ENCODE assay signal across 22 cellular contexts in genomic region chr13:31248361-31248760, GRCh38.
"Had no signal": no experiment of that assay in that cellular context is flagged by ENCODE, and none has a peak within 500 bp of the region (broad histone marks: within the 10 kb centered on the region; RNA-seq: fewer than 3 reads in every experiment).

No MANE protein-coding gene starts in this region.

- ATAC-seq: heart left ventricle; naive thymus-derived CD8-positive, alpha-beta T cell; right lobe of liver had no signal

- H3K27ac ChIP-seq: heart left ventricle, left ventricle myocardium inferior, ovary, right atrium auricular region, right lobe of liver, suprapubic skin, thoracic aorta, tibial artery, upper lobe of left lung had no signal

- H3K4me3 Mint-ChIP-seq: immature natural killer cell; naive thymus-derived CD8-positive, alpha-beta T cell; stimulated activated naive CD8-positive, alpha-beta T cell treated with anti-CD3 and anti-CD28 coated beads, Interleukin-15, Interleukin-2, amounts not matched to agents 100 ng/mL and 50 ng/mL, for 24 hours had no signal

- H3K27ac Mint-ChIP-seq: naive thymus-derived CD8-positive, alpha-beta T cell; progenitor cell of endocrine pancreas; stimulated activated naive CD8-positive, alpha-beta T cell treated with anti-CD3 and anti-CD28 coated beads, Interleukin-15, Interleukin-2, amounts not matched to agents 100 ng/mL and 50 ng/mL, for 24 hours had no signal

- H3K4me3 ChIP-seq: heart left ventricle, left ventricle myocardium inferior, lung, ovary, right atrium auricular region, right lobe of liver, smooth muscle cell, suprapubic skin, thoracic aorta, tibial artery, upper lobe of left lung had no signal

- DNase-seq: glutamatergic neuron; heart left ventricle; immature natural killer cell; islet precursor cell; left ventricle myocardium inferior; mesendoderm; midbrain; naive thymus-derived CD8-positive, alpha-beta T cell; ovary; right lobe of liver; stimulated activated CD4-positive, alpha-beta T cell treated with anti-CD3 and anti-CD28 coated beads, Interleukin-1b, Interleukin-23, amount 100 ng/mL, for 48 hours; stimulated activated CD4-positive, alpha-beta T cell treated with anti-CD3 and anti-CD28 coated beads, Interleukin-2, amount 100 ng/mL, for 48 hours; stimulated activated naive CD4-positive, alpha-beta T cell; tibial artery; upper lobe of left lung had no signal

- H3K9me3 ChIP-seq: heart left ventricle, left ventricle myocardium inferior, ovary, right atrium auricular region, right lobe of liver, suprapubic skin, thoracic aorta, tibial artery, upper lobe of left lung had no signal

- H3K4me1 ChIP-seq: right atrium auricular region, right lobe of liver, suprapubic skin, tibial artery, upper lobe of left lung had no signal

- H3K36me3 ChIP-seq: ovary, right lobe of liver, thoracic aorta had no signal

- H3K27me3 Mint-ChIP-seq: naive thymus-derived CD8-positive, alpha-beta T cell; progenitor cell of endocrine pancreas; stimulated activated naive CD8-positive, alpha-beta T cell treated with anti-CD3 and anti-CD28 coated beads, Interleukin-15, Interleukin-2, amounts not matched to agents 100 ng/mL and 50 ng/mL, for 24 hours had no signal
